ENCODE assay signal across 8 cellular contexts in the genomic region with DNA sequence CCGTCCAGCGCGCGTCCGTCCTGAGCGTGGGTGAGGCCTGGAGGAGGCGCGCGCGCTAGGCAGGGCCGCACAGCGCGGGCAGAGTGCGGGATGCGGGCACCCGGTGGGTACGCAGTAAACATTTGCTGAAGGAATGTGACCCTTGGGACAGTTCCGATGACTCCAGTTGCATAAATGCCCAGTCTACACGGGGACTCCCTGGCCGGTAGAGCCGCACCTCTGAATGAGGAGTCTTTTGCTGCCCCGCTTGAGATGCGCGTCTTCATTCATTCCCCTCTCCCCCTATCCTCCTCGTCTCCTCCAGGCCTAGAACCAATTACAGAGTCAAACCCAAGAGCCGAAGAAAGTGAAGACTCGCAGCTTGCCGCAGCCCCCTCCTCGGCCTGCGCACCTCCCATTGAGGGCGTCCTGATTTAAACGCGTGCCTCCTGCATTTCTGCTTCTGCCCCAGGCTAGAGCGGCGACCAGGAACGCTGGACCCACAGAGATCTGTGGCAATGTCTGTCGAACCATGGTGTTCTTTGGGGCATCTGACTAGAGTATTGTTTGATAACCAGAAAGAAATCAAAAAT. TPM values are rescaled to one million over a fixed set of nuclear protein-coding genes. Genes with fewer than 3 reads are reported as not detected.
DNase-seq lines count a peak whose midpoint lies in the region; ATAC-seq and TF ChIP-seq lines count a peak whose summit lies in the region.

No MANE protein-coding gene starts in this region.

- no peaks in the 10 kb centered on the region for H3K36me3 ChIP-seq in cardiac muscle cell

- peak; percentile 25 for ATAC-seq in GM18867 (IDR thresholded peaks at IDR 0.05; ENCODE audit: unreplicated experiment)
- peak; percentile 19 for ATAC-seq in HG02678 (IDR thresholded peaks at IDR 0.05; ENCODE audit: unreplicated experiment)

- no peaks in the 10 kb centered on the region for H3K27me3 ChIP-seq in cardiac muscle cell

- peak overlapping the region; percentile 89 for H3K27ac ChIP-seq in VCaP
- H3K27ac ChIP-seq in cardiac muscle cell = no peak overlapping the region

- no peaks in the 10 kb centered on the region for H3K9me3 ChIP-seq in cardiac muscle cell (ENCODE audit: low read depth)

- H3K4me1 ChIP-seq in cardiac muscle cell (ENCODE audit: low read depth) = peaks cover 20% of the 10 kb centered on the region

- H3K4me3 ChIP-seq in cardiac muscle cell = peak overlapping the region; percentile 50
- H3K4me3 ChIP-seq in retinal pigment epithelial cell (ENCODE audit: low read length) = peak overlapping the region; percentile 68

- TF ChIP-seq CTCF in VCaP (conservative IDR thresholded peaks at IDR 0.05) (no peak), cardiac muscle cell (IDR thresholded peaks at IDR 0.05; ENCODE audit: low read depth, low read length) (no peak), retinal pigment epithelial cell (conservative IDR thresholded peaks at IDR 0.05; ENCODE audit: low read depth, low read length) (no peak)

- no peak for DNase-seq in cardiac muscle cell (ENCODE audit: low read depth in 1 of 2, low spot score in 1 of 2)
- DNase-seq in retinal pigment epithelial cell (ENCODE audit: low read depth) = no peak
- no peak for DNase-seq in NOMO-1 treated with dmso at 0.1 percent for 144 hours (lab: John Stamatoyannopoulos, UW; ENCODE audit: unreplicated experiment)
- no peak for DNase-seq in COR-L47 (lab: John Stamatoyannopoulos, UW)
- no peak for DNase-seq in HPDE6-E6E7 (ENCODE audit: extremely low spot score)

RNA-seq across cellular contexts. Expression of gene CHKB, which starts 0.7 kb away (rescaled TPM):
- total RNA-seq in cardiac muscle cell = 54.6 and 73.4 TPM in 2 replicates
- 100 and 134 TPM in 2 replicates for polyA plus RNA-seq in cardiac muscle cell

RNA-seq across cellular contexts. Expression of gene CPT1B, which starts 5.2 kb away (rescaled TPM):
- 25.7 and 39.1 TPM in 2 replicates for total RNA-seq in cardiac muscle cell
- 53.1 and 58.7 TPM in 2 replicates for polyA plus RNA-seq in cardiac muscle cell

RNA-seq across cellular contexts. Expression of gene MAPK8IP2, which starts 17.2 kb away (rescaled TPM):
- total RNA-seq in cardiac muscle cell = 1.7 and 2.4 TPM in 2 replicates
- 0.35 and 0.42 TPM in 2 replicates for polyA plus RNA-seq in cardiac muscle cell

RNA-seq across cellular contexts. Expression of gene SYCE3, which starts 20.7 kb away (rescaled TPM):
- total RNA-seq in cardiac muscle cell = not detected in 2 replicates
- polyA plus RNA-seq in cardiac muscle cell = 3.8 TPM in 1 of 2 replicates, not detected in the other

RNA-seq across cellular contexts. Expression of gene KLHDC7B, which starts 37.7 kb away (rescaled TPM):
- 0.07 and 0.18 TPM in 2 replicates for total RNA-seq in cardiac muscle cell
- 0.45 TPM in 1 of 2 replicates, not detected in the other for polyA plus RNA-seq in cardiac muscle cell
